1 cellular context compared by ENCODE assay signal in the genomic region with DNA sequence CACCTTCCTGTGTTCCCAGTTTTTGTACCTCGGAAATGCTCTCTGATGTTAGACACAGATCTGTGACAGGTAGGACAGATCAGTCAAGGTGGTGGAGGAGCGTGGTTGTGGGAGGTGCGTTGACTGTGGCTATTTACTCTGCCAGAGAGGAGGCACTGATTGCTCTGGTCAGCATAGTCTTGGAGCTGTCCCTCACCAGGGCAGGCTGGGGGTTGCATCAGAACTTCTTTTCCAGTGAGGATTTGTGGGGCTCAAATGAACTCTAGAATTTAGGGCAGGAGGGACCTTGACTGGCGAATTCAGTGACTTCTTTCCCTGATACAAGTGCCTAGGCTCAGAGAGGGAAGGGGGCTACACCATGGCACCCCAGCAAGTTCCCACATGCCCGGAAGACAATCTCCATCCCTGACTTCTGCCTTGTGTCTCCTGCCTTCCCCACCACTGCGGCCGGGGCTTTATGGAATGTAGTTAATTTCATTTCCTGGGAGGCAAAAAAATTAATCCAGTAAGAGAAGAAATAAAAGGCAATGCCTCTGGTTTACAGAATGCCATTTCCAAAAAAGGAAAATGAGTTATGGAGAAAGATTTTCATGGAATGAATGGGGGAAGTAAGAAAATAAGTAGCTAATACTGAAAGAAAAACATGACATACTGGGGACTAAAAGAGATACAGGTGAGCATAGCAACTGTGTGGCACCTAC.
TF ChIP-seq lines count a peak whose summit lies in the region.

No MANE protein-coding gene starts in this region.

TF ChIP-seq in HepG2, 621 proteins besides CTCF, POLR2A, EP300 and RAD21:
- TF ChIP-seq CEBPG (CRISPR knock-in tag; IDR thresholded peaks at IDR 0.05) (peak; percentile 37), FOXA1 (IDR thresholded peaks at IDR 0.05) (no peak), FOXA1 (CRISPR knock-in tag; IDR thresholded peaks at IDR 0.05) (peak; percentile 49), ZNF674 (CRISPR knock-in tag; IDR thresholded peaks at IDR 0.05; ENCODE audit: low read depth) (no peak), GFI1 (CRISPR knock-in tag; IDR thresholded peaks at IDR 0.05; ENCODE audit: borderline replicate concordance) (peak; percentile 71; the same call in 1 of the 2 replicates), ZNF451 (CRISPR knock-in tag; IDR thresholded peaks at IDR 0.05) (no peak), ATF4 (CRISPR knock-in tag; IDR thresholded peaks at IDR 0.05) (peak in 1 of 2 experiments; percentile 63; a peak in 1 of 4 replicates)
